Comparison of ENCODE assay signal across 24 cellular contexts in the genomic region with DNA sequence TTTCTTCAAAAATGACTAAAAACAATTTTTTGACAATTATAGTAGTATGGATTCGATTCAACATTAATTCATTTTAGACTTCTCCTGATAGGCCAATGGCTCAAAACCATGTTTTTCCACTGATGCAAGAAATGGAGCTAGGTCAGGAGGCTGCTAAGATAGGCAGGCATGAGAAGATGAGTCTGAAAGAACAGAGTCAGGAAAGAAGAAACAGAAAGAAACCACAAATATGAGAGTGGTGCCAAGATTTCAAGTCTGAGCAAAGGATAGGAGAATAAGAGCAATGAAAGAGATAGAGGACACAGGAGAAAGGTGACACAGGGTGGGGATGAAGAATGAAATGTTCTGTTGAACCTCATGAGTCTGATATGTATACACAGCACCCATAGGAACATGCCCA.
"Had no signal": no experiment of that assay in that cellular context is flagged by ENCODE, and none has a peak within 500 bp of the region (broad histone marks: within the 10 kb centered on the region; RNA-seq: fewer than 3 reads in every experiment).

No MANE protein-coding gene starts in this region.

- H3K27ac ChIP-seq: heart right ventricle, left lung, neutrophil, ovary, prostate gland, right atrium auricular region, vagina had no signal

- H3K4me1 ChIP-seq: heart right ventricle, left lung, prostate gland, right atrium auricular region, vagina had no signal

- H3K36me3 ChIP-seq: neutrophil, ovary, prostate gland had no signal

- ATAC-seq: activated T-cell treated with anti-CD3 and anti-CD28 coated beads, Interleukin-2, amount 50 U/mL, for 72 hours; esophagus mucosa; heart right ventricle; left lung; natural killer cell treated with Interleukin-12 subunit alpha and Interleukin-12 subunit beta and Interleukin-15 and Interleukin-18, amount 100 ng/mL, for 72 hours had no signal

- H3K27me3 ChIP-seq: heart right ventricle, left lung, neutrophil, ovary, right atrium auricular region, suprapubic skin, vagina had no signal

- H3K9me3 ChIP-seq: heart right ventricle, left lung, neutrophil, prostate gland, right atrium auricular region, suprapubic skin, vagina had no signal

- H3K4me3 ChIP-seq: heart right ventricle, left lung, lung, ovary, prostate gland, right atrium auricular region, suprapubic skin, vagina had no signal

- DNase-seq: activated CD4-positive, alpha-beta memory T cell treated with anti-CD3 and anti-CD28 coated beads, Interleukin-2, amount 10 ng/mL, durations not matched to agents 7 days and 5 days; activated CD4-positive, alpha-beta T cell treated with anti-CD3 and anti-CD28 coated beads, Interleukin-2, amount 10 ng/mL, durations not matched to agents 24 days and 14 days; activated CD4-positive, CD25-positive, alpha-beta regulatory T cell; activated effector memory CD4-positive, alpha-beta T cell treated with Interleukin-2 at 50 U/mL for 16 hours; activated naive CD4-positive, alpha-beta T cell treated with anti-CD3 and anti-CD28 coated beads for 36 hours; activated naive CD8-positive, alpha-beta T cell treated with anti-CD3 and anti-CD28 coated beads, Interleukin-2, amount 10 ng/mL, durations not matched to agents 7 days and 5 days; activated T-cell treated with anti-CD3 and anti-CD28 coated beads, Interleukin-2, amount 50 U/mL, for 72 hours; amygdala; effector CD4-positive, alpha-beta T cell; heart right ventricle; kidney glomerular epithelial cell; left lung; midbrain; ovary; stimulated activated CD4-positive, alpha-beta T cell treated with anti-CD3 and anti-CD28 coated beads, Interleukin-12 subunit alpha, Interleukin-12 subunit beta, amount 100 ng/mL, for 4 hours; T1000 had no signal
